Comparison of ENCODE assay signal across 10 cellular contexts in the genomic region with DNA sequence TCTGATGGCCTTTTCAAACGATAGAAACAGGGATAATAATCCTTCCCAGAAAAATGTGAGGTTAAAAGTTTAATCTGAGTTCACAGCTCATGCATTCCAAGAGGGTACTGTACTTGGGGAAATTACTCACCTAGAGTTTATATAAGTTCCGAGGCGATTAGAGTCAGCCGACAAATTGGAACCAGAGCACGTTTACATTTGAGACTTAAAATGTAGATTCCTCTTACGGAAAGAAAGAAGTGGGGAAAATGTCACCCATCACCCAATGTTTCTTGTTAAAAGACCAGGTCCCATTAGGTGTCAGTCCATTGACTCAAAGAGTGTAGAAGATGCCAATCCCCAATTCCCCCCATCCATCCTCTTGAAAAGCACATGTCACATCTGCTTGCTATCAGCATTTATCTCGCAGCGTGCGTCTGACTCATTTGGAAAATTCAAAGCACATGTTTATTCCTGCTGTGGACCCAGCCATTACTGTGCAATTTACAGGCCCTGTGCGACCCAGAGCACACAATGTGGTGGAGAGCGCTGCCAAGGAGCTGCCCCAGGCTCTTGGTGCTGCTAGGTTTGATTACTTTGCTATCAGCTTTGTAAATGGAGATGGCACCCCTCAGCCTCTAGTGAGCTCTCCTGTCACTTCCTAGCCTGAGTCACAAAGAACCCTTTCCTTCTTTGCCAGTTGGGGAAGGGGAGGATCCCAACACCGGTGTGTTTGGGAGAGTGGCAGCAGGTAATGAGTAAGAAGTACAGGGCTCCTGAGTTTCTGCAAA.
A peak's percentile ranks its signal among the peaks of the same experiment; 100 is the strongest.
DNase-seq lines count a peak whose midpoint lies in the region; ATAC-seq and TF ChIP-seq lines count a peak whose summit lies in the region.
"Had no signal": no experiment of that assay in that cellular context is flagged by ENCODE, and none has a peak within 500 bp of the region (broad histone marks: within the 10 kb centered on the region; RNA-seq: fewer than 3 reads in every experiment).

No MANE protein-coding gene starts in this region.

- H3K36me3 ChIP-seq in MG63 = peaks cover 5% of the 10 kb centered on the region; the same call in 1 of the 2 replicates
- H3K36me3 ChIP-seq: BLaER1 had no signal

- no peak for TF ChIP-seq CTCF in chondrocyte (IDR thresholded peaks at IDR 0.05)

- H3K27ac Mint-ChIP-seq in chondrocyte (ENCODE audit: unreplicated experiment) = peak overlapping the region; percentile 74

- no peaks in the 10 kb centered on the region for H3K36me3 Mint-ChIP-seq in chondrocyte (ENCODE audit: low read depth)

- H3K4me3 ChIP-seq in MG63 = no peak overlapping the region
- H3K4me3 ChIP-seq: BLaER1 had no signal

- no peaks in the 10 kb centered on the region for H3K9me3 ChIP-seq in MG63
- H3K9me3 ChIP-seq: BLaER1 had no signal

- no peaks in the 10 kb centered on the region for H3K9me3 Mint-ChIP-seq in chondrocyte (ENCODE audit: low read depth)
- H3K9me3 Mint-ChIP-seq: nephron progenitor cell had no signal

- no peak for ATAC-seq in GM19452 (IDR thresholded peaks at IDR 0.05; ENCODE audit: unreplicated experiment)

- peaks cover 14% of the 10 kb centered on the region for H3K4me1 Mint-ChIP-seq in chondrocyte (ENCODE audit: low read depth)

- DNase-seq in A172 (ENCODE audit: low spot score) = peak; percentile 70
- peak; percentile 89 for DNase-seq in MG63
- DNase-seq in chondrocyte (ENCODE audit: low spot score) = no peak
- peak; percentile 29 to 85 for DNase-seq in lung microvascular endothelial cell (ENCODE audit: low read depth in 2 of 2)
- no peak for DNase-seq in occipital lobe (lab: John Stamatoyannopoulos, UW)
- DNase-seq in Kasumi-1 (lab: John Stamatoyannopoulos, UW) = no peak
- DNase-seq in NOMO-1 (lab: John Stamatoyannopoulos, UW; ENCODE audit: unreplicated experiment in 2 of 2) = no peak
- DNase-seq: nephron progenitor cell had no signal

- H3K27me3 Mint-ChIP-seq in chondrocyte (ENCODE audit: low read depth) = no peaks in the 10 kb centered on the region

- no peak overlapping the region for H3K4me3 Mint-ChIP-seq in chondrocyte (ENCODE audit: unreplicated experiment)
- H3K4me3 Mint-ChIP-seq: nephron progenitor cell had no signal

- no peaks in the 10 kb centered on the region for H3K27me3 ChIP-seq in MG63
- H3K27me3 ChIP-seq: BLaER1 had no signal

Comparison
In these comparisons a context has a peak if more than half of its experiments do, and no peak if none do; other contexts are left out.
1. DNase-seq: peak in A172 (single experiment), MG63 (single experiment) and lung microvascular endothelial cell (2 of 2); none in chondrocyte (single experiment), occipital lobe (single experiment), Kasumi-1 (0 of 2) and NOMO-1 (0 of 2).